In genomic region chr12:25959069-25959961, GRCh38 we compare ENCODE assay signal across 8 cellular contexts. TPM values are rescaled to one million over a fixed set of nuclear protein-coding genes. Genes with fewer than 3 reads are reported as not detected.
A peak's percentile ranks its signal among the peaks of the same experiment; 100 is the strongest.
DNase-seq lines count a peak whose midpoint lies in the region; ATAC-seq, FAIRE-seq and TF ChIP-seq lines count a peak whose summit lies in the region.

No MANE protein-coding gene starts in this region.

- H3K4me3 ChIP-seq in GM08714 (ENCODE audit: low read length) (peak overlapping the region; percentile 64), bronchial epithelial cell (ENCODE audit: low read depth, low read length) (peak overlapping the region; percentile 66), iPS-18c (ENCODE audit: insufficient read depth, low read depth, low read length) (peak overlapping the region; percentile 66)

- no peaks in the 10 kb centered on the region for H3K27me3 ChIP-seq in bronchial epithelial cell (ENCODE audit: control insufficient read depth, insufficient read depth, low read length)

- FAIRE-seq in bronchial epithelial cell (lab: Jason Lieb, UNC) = peak; percentile 58

- peak; percentile 72 for DNase-seq in RPMI7951 (ENCODE audit: low read depth)
- peak; percentile 65 for DNase-seq in bronchial epithelial cell (ENCODE audit: low read depth)
- peak; percentile 74 for DNase-seq in sciatic nerve (ENCODE audit: low spot score)
- DNase-seq in NCI-H1092 (lab: John Stamatoyannopoulos, UW) = no peak
- DNase-seq in NCI-H2029 treated with DMSO at 0.1 percent for 48 hours (lab: John Stamatoyannopoulos, UW) = no peak

- no peaks in the 10 kb centered on the region for H3K36me3 ChIP-seq in bronchial epithelial cell (ENCODE audit: control insufficient read depth, insufficient read depth, low read length)

- peak; percentile 4 for TF ChIP-seq CTCF in bronchial epithelial cell (IDR thresholded peaks at IDR 0.05; ENCODE audit: insufficient read depth, low read length, severe bottlenecking)

- intact Hi-C loops in sciatic nerve (cut with DNase I) = no loop called here

- ATAC-seq in HG02870 (IDR thresholded peaks at IDR 0.05; ENCODE audit: unreplicated experiment) (peak; percentile 30), sciatic nerve (peak; percentile 67)

- no peaks in the 10 kb centered on the region for H3K9me3 ChIP-seq in iPS-18c (ENCODE audit: control insufficient read depth, insufficient read depth, low read length)

RNA-seq across cellular contexts. Expression of gene RASSF8, which starts 0.8 kb away (rescaled TPM):
- 37.5 and 41.7 TPM in 2 replicates for total RNA-seq in RPMI7951 (2014; rRNA removed; shearing (Covaris generic))
- total RNA-seq in bronchial epithelial cell (14.3 and 19.0 TPM in 2 replicates), sciatic nerve (132 TPM)

Comparison
In these comparisons a context has a peak if more than half of its experiments do, and no peak if none do; other contexts are left out.
1. DNase-seq: peak in RPMI7951 (single experiment), bronchial epithelial cell (single experiment) and sciatic nerve (single experiment); none in NCI-H1092 (single experiment) and NCI-H2029 treated with DMSO at 0.1 percent for 48 hours (single experiment).
2. Peak in every context shown above with its lines, with median percentiles within 50 percentile points of each other: H3K4me3 ChIP-seq.